23 cellular contexts compared by ENCODE assay signal in the genomic region with DNA sequence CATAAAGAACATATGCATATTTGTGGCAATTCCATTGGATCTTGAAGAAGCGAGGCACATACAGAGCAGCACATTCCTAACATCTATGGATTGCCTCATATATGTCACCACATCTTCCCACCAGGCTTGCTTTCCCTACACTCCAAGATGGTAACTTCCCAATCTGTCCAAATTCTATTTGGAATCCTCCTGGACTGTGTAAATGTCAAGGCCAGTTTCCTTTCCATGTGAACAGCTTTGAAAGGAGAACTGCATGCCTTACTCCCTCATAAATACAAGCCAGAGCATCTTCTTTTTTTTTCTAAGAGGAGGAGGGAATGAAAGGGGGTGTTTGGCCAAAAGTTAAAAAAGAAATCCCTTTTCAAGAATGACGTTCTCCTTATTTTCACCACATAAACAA.
DNase-seq lines count a peak whose midpoint lies in the region; ATAC-seq and TF ChIP-seq lines count a peak whose summit lies in the region.
"Had no signal": no experiment of that assay in that cellular context is flagged by ENCODE, and none has a peak within 500 bp of the region (broad histone marks: within the 10 kb centered on the region; RNA-seq: fewer than 3 reads in every experiment).

No MANE protein-coding gene starts in this region.

- DNase-seq in SK-N-DZ (ENCODE audit: low spot score) (peak; percentile 6), hepatocyte (ENCODE audit: low spot score) (peak; percentile 25), nephron progenitor cell (no peak), T-helper 2 cell (no peak), dermis blood vessel endothelial cell (no peak)
- DNase-seq in activated CD4-positive, alpha-beta T cell treated with anti-CD3 and anti-CD28 coated beads, Interleukin-2, amount 50 U/mL, for 48 hours = no peak
- DNase-seq in stimulated activated naive CD8-positive, alpha-beta T cell treated with anti-CD3 and anti-CD28 coated beads, Interleukin-15, amount 100 ng/mL, for 72 hours = no peak
- DNase-seq: CD4-positive, CD25-positive, alpha-beta regulatory T cell; DMS153; HCEC 1CT; MM.1S; NCI-H1417; NCI-H1694; NCI-H2081; NCI-H2227 treated with DMSO at 0.1 percent for 48 hours; NCI-H526 treated with DMSO at 0.1 percent for 48 hours; SHP77 had no signal

- H3K9me2 ChIP-seq in hepatocyte (replicated peaks; ENCODE audit: insufficient read depth) = no peaks in the 10 kb centered on the region

- H3K4me3 Mint-ChIP-seq in brain (peak overlapping the region in 1 of 5 experiments; percentile 3), nephron progenitor cell (no peak overlapping the region)
- H3K4me3 Mint-ChIP-seq in stimulated activated naive CD8-positive, alpha-beta T cell treated with anti-CD3 and anti-CD28 coated beads, Interleukin-15, amount 100 ng/mL, for 72 hours = no peak overlapping the region
- H3K4me3 Mint-ChIP-seq: CD4-positive, CD25-positive, alpha-beta regulatory T cell; IgD-negative memory B cell had no signal

- no peaks in the 10 kb centered on the region for H3K9me3 ChIP-seq in hepatocyte (ENCODE audit: low read depth)

- no peak overlapping the region for H3K4me3 ChIP-seq in hepatocyte
- H3K4me3 ChIP-seq: BLaER1 had no signal

- peak overlapping the region; percentile 14 for H3K4me2 ChIP-seq in hepatocyte
- H3K4me2 ChIP-seq: BLaER1, KMS-11 had no signal

- H3K4me1 Mint-ChIP-seq in brain (peaks cover 27% of the 10 kb centered on the region), nephron progenitor cell (peaks cover 34% of the 10 kb centered on the region)
- H3K4me1 Mint-ChIP-seq in stimulated activated naive CD8-positive, alpha-beta T cell treated with anti-CD3 and anti-CD28 coated beads, Interleukin-15, amount 100 ng/mL, for 72 hours = no peaks in the 10 kb centered on the region

- H3K27ac Mint-ChIP-seq in brain (peak overlapping the region in 3 of 5 experiments; percentile 48 to 83 (median 81)), nephron progenitor cell (peak overlapping the region; percentile 5)
- H3K27ac Mint-ChIP-seq in stimulated activated naive CD8-positive, alpha-beta T cell treated with anti-CD3 and anti-CD28 coated beads, Interleukin-15, amount 100 ng/mL, for 72 hours = no peak overlapping the region
- H3K27ac Mint-ChIP-seq: CD4-positive, CD25-positive, alpha-beta regulatory T cell; IgD-negative memory B cell had no signal

- peaks cover 5% of the 10 kb centered on the region for H3K27me3 Mint-ChIP-seq in brain
- H3K27me3 Mint-ChIP-seq in nephron progenitor cell (ENCODE audit: low read depth, poor library complexity) = peaks cover 3% of the 10 kb centered on the region
- peaks cover 17% of the 10 kb centered on the region for H3K27me3 Mint-ChIP-seq in stimulated activated naive CD8-positive, alpha-beta T cell treated with anti-CD3 and anti-CD28 coated beads, Interleukin-15, amount 100 ng/mL, for 72 hours
- H3K27me3 Mint-ChIP-seq: CD4-positive, CD25-positive, alpha-beta regulatory T cell; IgD-negative memory B cell had no signal

- H4K20me1 ChIP-seq in hepatocyte (ENCODE audit: insufficient read depth, poor library complexity, severe bottlenecking) = no peaks in the 10 kb centered on the region
- H4K20me1 ChIP-seq: BLaER1 had no signal

- H3K9me3 Mint-ChIP-seq in brain (peaks cover 0 to 8% (median 3%) of the 10 kb centered on the region in 5 experiments), nephron progenitor cell (peaks cover 17% of the 10 kb centered on the region)
- H3K9me3 Mint-ChIP-seq in stimulated activated naive CD8-positive, alpha-beta T cell treated with anti-CD3 and anti-CD28 coated beads, Interleukin-15, amount 100 ng/mL, for 72 hours = peaks cover 0 to 10% of the 10 kb centered on the region in 2 donors

- H3K36me3 Mint-ChIP-seq in brain = no peaks in the 10 kb centered on the region
- peaks cover 10% of the 10 kb centered on the region for H3K36me3 Mint-ChIP-seq in nephron progenitor cell (ENCODE audit: low read depth)
- H3K36me3 Mint-ChIP-seq: CD4-positive, CD25-positive, alpha-beta regulatory T cell; IgD-negative memory B cell had no signal

- no peak for ATAC-seq in stimulated activated naive CD8-positive, alpha-beta T cell treated with anti-CD3 and anti-CD28 coated beads, Interleukin-15, amount 100 ng/mL, for 72 hours
- ATAC-seq: Panc1 had no signal

- 44% methylated on average over 2 of the region's 2 CpGs for whole genome bisulfite sequencing in hepatocyte (ENCODE audit: low lambda C conversion rate, missing lambda C conversion rate)

- no peaks in the 10 kb centered on the region for H3K79me2 ChIP-seq in hepatocyte

- H2AFZ ChIP-seq in hepatocyte = no peak overlapping the region

- no peaks in the 10 kb centered on the region for H3K4me1 ChIP-seq in hepatocyte (ENCODE audit: insufficient read depth)
- H3K4me1 ChIP-seq: BLaER1 had no signal

- no peak for TF ChIP-seq CTCF in brain (conservative IDR thresholded peaks at IDR 0.05)
- no peak for TF ChIP-seq CTCF in hepatocyte (IDR thresholded peaks at IDR 0.05; ENCODE audit: poor library complexity)
- TF ChIP-seq CTCF in nephron progenitor cell (IDR thresholded peaks at IDR 0.05) = no peak

- H3K27ac ChIP-seq in hepatocyte = no peak overlapping the region
- H3K27ac ChIP-seq: BLaER1, KMS-11, RWPE1 had no signal

- no peaks in the 10 kb centered on the region for H3K36me3 ChIP-seq in hepatocyte (replicated peaks; ENCODE audit: insufficient read depth, low read depth)
- H3K36me3 ChIP-seq: BLaER1 had no signal

- no peaks in the 10 kb centered on the region for H3K27me3 ChIP-seq in hepatocyte
- H3K27me3 ChIP-seq: BLaER1 had no signal

Comparison
In these comparisons a context has a peak if more than half of its experiments do, and no peak if none do; other contexts are left out.
1. DNase-seq: peak in SK-N-DZ (single experiment) and hepatocyte (single experiment); none in nephron progenitor cell (single experiment), activated CD4-positive, alpha-beta T cell treated with anti-CD3 and anti-CD28 coated beads, Interleukin-2, amount 50 U/mL, for 48 hours (0 of 2), stimulated activated naive CD8-positive, alpha-beta T cell treated with anti-CD3 and anti-CD28 coated beads, Interleukin-15, amount 100 ng/mL, for 72 hours (0 of 2), T-helper 2 cell (0 of 5) and dermis blood vessel endothelial cell (single experiment).
2. H3K27ac Mint-ChIP-seq: peak in brain (3 of 5) and nephron progenitor cell (single experiment); none in stimulated activated naive CD8-positive, alpha-beta T cell treated with anti-CD3 and anti-CD28 coated beads, Interleukin-15, amount 100 ng/mL, for 72 hours (0 of 2).